8 cellular contexts compared by ENCODE assay signal in genomic region chr5:53481887-53482716, GRCh38. TPM values are rescaled to one million over a fixed set of nuclear protein-coding genes. Genes with fewer than 3 reads are reported as not detected.
DNase-seq lines count a peak whose midpoint lies in the region; ATAC-seq and TF ChIP-seq lines count a peak whose summit lies in the region.

No MANE protein-coding gene starts in this region.

- peak overlapping the region; percentile 88 for H3K4me2 ChIP-seq in neural progenitor cell

- intact Hi-C loops in tibial artery (cut with DNase I; ENCODE audit: low total_unique reads) = loop anchor here (5.0 kb wide), 1 partner anchor 735 kb away; no protein-coding TSS in a partner anchor

- peaks cover 56% of the 10 kb centered on the region for H3K79me2 ChIP-seq in neural progenitor cell (ENCODE audit: low read depth)

- H3K4me1 Mint-ChIP-seq in neural progenitor cell = peaks cover 15% of the 10 kb centered on the region

- peaks cover 8% of the 10 kb centered on the region for H4K20me1 ChIP-seq in neural progenitor cell (ENCODE audit: low read depth)

- peaks cover 77% of the 10 kb centered on the region for H3F3A ChIP-seq in neural progenitor cell (ENCODE audit: low read depth)

- peak overlapping the region; percentile 76 for H2AFZ ChIP-seq in neural progenitor cell (replicated peaks)

- peak overlapping the region; percentile 82 for H3K4me3 ChIP-seq in fibroblast of villous mesenchyme (ENCODE audit: low read depth, low read length)
- peak overlapping the region; percentile 75 for H3K4me3 ChIP-seq in neural progenitor cell
- H3K4me3 ChIP-seq in tibial artery = peak overlapping the region; percentile 59 to 74

- peak; percentile 77 for DNase-seq in AG08395 (ENCODE audit: low spot score)
- peak; percentile 89 for DNase-seq in NOMO-1 treated with dmso at 0.1 percent for 144 hours (lab: John Stamatoyannopoulos, UW; ENCODE audit: unreplicated experiment)
- peak; percentile 22 to 30 for DNase-seq in activated T-helper 1 cell treated with anti-CD3 and anti-CD28 coated beads, Interleukin-2, amount 50 U/mL, for 16 hours (ENCODE audit: low read depth in 1 of 2, low spot score in 1 of 2)
- DNase-seq in fibroblast of villous mesenchyme (ENCODE audit: low read depth) = peak; percentile 90
- DNase-seq in neural progenitor cell (ENCODE audit: low spot score) = peak; percentile 66
- DNase-seq in tibial artery = peak; percentile 77 to 90

- H3K4me1 ChIP-seq in neural progenitor cell (peaks cover 16% of the 10 kb centered on the region), tibial artery (peaks cover 0 to 24% (median 7%) of the 10 kb centered on the region in 4 donors)

- peaks cover 9% of the 10 kb centered on the region for H3K27me3 Mint-ChIP-seq in neural progenitor cell (ENCODE audit: insufficient read depth, low read depth)

- no peak overlapping the region for H3K27ac Mint-ChIP-seq in neural progenitor cell

- H3K9me3 Mint-ChIP-seq in neural progenitor cell = peaks cover 2% of the 10 kb centered on the region

- peaks cover 13% of the 10 kb centered on the region for H3K36me3 Mint-ChIP-seq in neural progenitor cell

- H3K36me3 ChIP-seq in neural progenitor cell (peaks cover 13% of the 10 kb centered on the region), tibial artery (no peaks in the 10 kb centered on the region)

- H3K27ac ChIP-seq in neural progenitor cell (no peak overlapping the region), tibial artery (peak overlapping the region; percentile 58 to 66)

- no peaks in the 10 kb centered on the region for H3K27me3 ChIP-seq in neural progenitor cell
- H3K27me3 ChIP-seq in tibial artery = no peaks in the 10 kb centered on the region

- TF ChIP-seq CTCF in fibroblast of villous mesenchyme (IDR thresholded peaks at IDR 0.05; ENCODE audit: insufficient read depth, low read depth, low read length) (peak; percentile 22), neural progenitor cell (IDR thresholded peaks at IDR 0.05) (peak; percentile 27), tibial artery (IDR thresholded peaks at IDR 0.05) (peak; percentile 62 to 64)

- peak overlapping the region; percentile 64 for H3K9ac ChIP-seq in neural progenitor cell

- peak overlapping the region; percentile 96 for H3K4me3 Mint-ChIP-seq in neural progenitor cell

- H3K9me3 ChIP-seq in neural progenitor cell (ENCODE audit: low read depth) (no peaks in the 10 kb centered on the region), tibial artery (no peaks in the 10 kb centered on the region)

- ATAC-seq in GM18520 (IDR thresholded peaks at IDR 0.05; ENCODE audit: unreplicated experiment) (peak; percentile 44), HG02981 (IDR thresholded peaks at IDR 0.05; ENCODE audit: unreplicated experiment) (peak; percentile 64)

RNA-seq across cellular contexts. Expression of gene FST, which starts 1.7 kb away (rescaled TPM):
- total RNA-seq in fibroblast of villous mesenchyme = 29.8 and 52.5 TPM in 2 replicates
- total RNA-seq in neural progenitor cell (ENCODE audit: low replicate concordance) = 58.7 and 79.4 TPM in 2 replicates

Comparison
In these comparisons a context has a peak if more than half of its experiments do, and no peak if none do; other contexts are left out.
1. DNase-seq: peak in every context shown above with its lines; median percentile 90 in fibroblast of villous mesenchyme; 89 in NOMO-1 treated with dmso at 0.1 percent for 144 hours; 84 in tibial artery; 77 in AG08395; 66 in neural progenitor cell; 26 in activated T-helper 1 cell treated with anti-CD3 and anti-CD28 coated beads, Interleukin-2, amount 50 U/mL, for 16 hours.